Comparison of ENCODE assay signal across 30 cellular contexts in genomic region chr12:44542716-44543115, GRCh38.
"Had no signal": no experiment of that assay in that cellular context is flagged by ENCODE, and none has a peak within 500 bp of the region (broad histone marks: within the 10 kb centered on the region; RNA-seq: fewer than 3 reads in every experiment).

No MANE protein-coding gene starts in this region.

- H3K36me3 ChIP-seq: brain microvascular endothelial cell, esophagus squamous epithelium, gastroesophageal sphincter, heart right ventricle, WERI-Rb-1 had no signal

- ATAC-seq: activated CD4-positive, CD25-positive, alpha-beta regulatory T cell treated with anti-CD3 and anti-CD28 coated beads, Interleukin-2, amount 50 U/mL, for 24 hours; activated T-cell treated with anti-CD3 and anti-CD28 coated beads, Interleukin-2, amount 50 U/mL, for 4 hours; activated T-helper 17 cell treated with anti-CD3 and anti-CD28 coated beads, Interleukin-2, amount 50 U/mL, for 72 hours; effector memory CD8-positive, alpha-beta T cell; gastroesophageal sphincter; heart right ventricle; T-helper 17 cell had no signal

- H3K4me1 ChIP-seq: esophagus squamous epithelium, gastroesophageal sphincter, heart right ventricle had no signal

- H3K27ac Mint-ChIP-seq: activated B cell treated with CpG ODN at 0.5 μM for 24 hours; activated CD4-positive, alpha-beta memory T cell treated with anti-CD3 and anti-CD28 coated beads for 36 hours; activated CD4-positive, alpha-beta T cell treated with anti-CD3 and anti-CD28 coated beads, Interleukin-2, amount 10 ng/mL, durations not matched to agents 24 days and 14 days; activated T-helper 17 cell treated with anti-CD3 and anti-CD28 coated beads, Interleukin-2, amount 50 U/mL, for 72 hours; effector memory CD8-positive, alpha-beta T cell; T-helper 17 cell; T-helper 2 cell treated with Interferon-gamma antibody and Interleukin-4, amounts not matched to agents 5 μg/mL and 100 μg/mL, for 36 hours had no signal

- H3K4me1 Mint-ChIP-seq: activated B cell treated with CpG ODN at 0.5 μM for 24 hours; activated CD4-positive, alpha-beta T cell treated with anti-CD3 and anti-CD28 coated beads, Interleukin-2, amount 10 ng/mL, durations not matched to agents 24 days and 14 days had no signal

- H3K9me3 ChIP-seq: esophagus squamous epithelium, gastroesophageal sphincter, heart right ventricle had no signal

- H3K27ac ChIP-seq: brain microvascular endothelial cell, epithelial cell of prostate, esophagus squamous epithelium, gastroesophageal sphincter, heart right ventricle, WERI-Rb-1 had no signal

- DNase-seq: activated B cell treated with CpG ODN at 0.5 μM for 24 hours; activated CD4-positive, alpha-beta memory T cell treated with anti-CD3 and anti-CD28 coated beads for 36 hours; activated CD4-positive, alpha-beta T cell treated with anti-CD3 and anti-CD28 coated beads, Interleukin-2, amount 10 ng/mL, durations not matched to agents 24 days and 14 days; activated effector memory CD4-positive, alpha-beta T cell treated with Interleukin-2 at 50 U/mL for 16 hours; activated gamma-delta T cell treated with Interleukin-2 at 50 U/mL for 16 hours; activated naive CD4-positive, alpha-beta T cell treated with anti-CD3 and anti-CD28 coated beads, Interleukin-2, amount 50 U/mL, for 16 hours; activated naive CD4-positive, alpha-beta T cell treated with Interleukin-2 at 50 U/mL for 16 hours; activated T-cell treated with anti-CD3 and anti-CD28 coated beads, Interleukin-2, amount 50 U/mL, for 4 hours; amniotic stem cell; aorta; brain microvascular endothelial cell; caudate nucleus; cortex of kidney; dermis blood vessel endothelial cell; effector CD4-positive, alpha-beta T cell; effector memory CD8-positive, alpha-beta T cell; esophagus squamous epithelium; foreskin melanocyte; heart right ventricle; SW 1271; T-helper 1 cell; T-helper 17 cell; T1000; WERI-Rb-1 had no signal

- H3K27me3 ChIP-seq: brain microvascular endothelial cell, esophagus squamous epithelium, gastroesophageal sphincter, heart right ventricle had no signal

- H3K4me3 Mint-ChIP-seq: activated B cell treated with CpG ODN at 0.5 μM for 24 hours; activated CD4-positive, alpha-beta memory T cell treated with anti-CD3 and anti-CD28 coated beads for 36 hours; activated CD4-positive, alpha-beta T cell treated with anti-CD3 and anti-CD28 coated beads, Interleukin-2, amount 10 ng/mL, durations not matched to agents 24 days and 14 days; activated naive CD8-positive, alpha-beta T cell; activated T-cell treated with anti-CD3 and anti-CD28 coated beads, Interleukin-2, amount 50 U/mL, for 4 hours; activated T-helper 17 cell treated with anti-CD3 and anti-CD28 coated beads, Interleukin-2, amount 50 U/mL, for 72 hours; effector memory CD8-positive, alpha-beta T cell; T-helper 17 cell; T-helper 2 cell treated with Interferon-gamma antibody and Interleukin-4, amounts not matched to agents 5 μg/mL and 100 μg/mL, for 36 hours had no signal

- H3K9me3 Mint-ChIP-seq: activated B cell treated with CpG ODN at 0.5 μM for 24 hours; activated CD4-positive, alpha-beta memory T cell treated with anti-CD3 and anti-CD28 coated beads for 36 hours; activated CD4-positive, alpha-beta T cell treated with anti-CD3 and anti-CD28 coated beads, Interleukin-2, amount 10 ng/mL, durations not matched to agents 24 days and 14 days; activated T-cell treated with anti-CD3 and anti-CD28 coated beads, Interleukin-2, amount 50 U/mL, for 4 hours; activated T-helper 17 cell treated with anti-CD3 and anti-CD28 coated beads, Interleukin-2, amount 50 U/mL, for 72 hours; effector memory CD8-positive, alpha-beta T cell; T-helper 2 cell treated with Interferon-gamma antibody and Interleukin-4, amounts not matched to agents 5 μg/mL and 100 μg/mL, for 36 hours had no signal

- H3K4me3 ChIP-seq: esophagus squamous epithelium, gastroesophageal sphincter, heart right ventricle had no signal

- H3K27me3 Mint-ChIP-seq: activated B cell treated with CpG ODN at 0.5 μM for 24 hours; activated CD4-positive, alpha-beta memory T cell treated with anti-CD3 and anti-CD28 coated beads for 36 hours; activated CD4-positive, alpha-beta T cell treated with anti-CD3 and anti-CD28 coated beads, Interleukin-2, amount 10 ng/mL, durations not matched to agents 24 days and 14 days; activated naive CD8-positive, alpha-beta T cell; activated T-helper 17 cell treated with anti-CD3 and anti-CD28 coated beads, Interleukin-2, amount 50 U/mL, for 72 hours; effector memory CD8-positive, alpha-beta T cell; T-helper 17 cell had no signal
